9 cellular contexts compared by ENCODE assay signal in the genomic region with DNA sequence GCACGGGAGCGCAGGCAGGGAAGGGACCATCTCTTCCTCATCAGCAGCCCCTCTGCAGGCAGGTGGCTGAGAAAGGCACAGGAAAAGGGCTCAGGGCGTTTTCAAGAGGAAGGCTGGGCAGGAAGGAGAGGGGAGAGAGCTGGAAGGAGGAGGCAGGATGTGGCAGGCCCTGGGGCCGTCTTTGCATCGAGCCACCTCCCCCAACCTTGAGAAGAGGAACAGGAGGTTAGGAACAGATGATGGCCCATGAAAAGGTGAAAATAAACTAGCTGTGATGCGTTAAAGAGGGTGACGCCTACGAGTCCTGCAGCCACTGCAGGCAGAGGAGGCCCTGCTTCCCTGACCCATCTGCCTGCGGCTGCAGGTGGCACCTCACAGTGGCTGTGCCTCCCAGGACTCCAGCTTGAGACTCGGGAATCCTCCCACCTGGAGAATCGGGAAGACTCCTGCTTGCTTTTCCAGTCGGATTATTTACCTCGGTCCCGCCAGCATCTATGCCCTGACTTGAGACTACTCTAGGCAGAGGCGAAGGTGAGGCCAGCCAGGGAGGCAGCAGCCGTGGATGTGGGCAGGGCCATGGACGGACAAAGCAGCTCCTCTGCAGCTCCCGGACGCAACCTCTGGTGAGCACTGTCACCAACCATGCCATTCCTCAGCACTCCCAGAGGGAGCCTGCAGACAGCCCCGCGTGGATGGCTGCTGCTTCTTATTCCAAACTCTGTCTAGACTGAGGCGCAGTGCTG. TPM values are rescaled to one million over a fixed set of nuclear protein-coding genes. Genes with fewer than 3 reads are reported as not detected.
DNase-seq lines count a peak whose midpoint lies in the region; ATAC-seq and TF ChIP-seq lines count a peak whose summit lies in the region.
"Had no signal": no experiment of that assay in that cellular context is flagged by ENCODE, and none has a peak within 500 bp of the region (broad histone marks: within the 10 kb centered on the region; RNA-seq: fewer than 3 reads in every experiment).

No MANE protein-coding gene starts in this region.

- no peak overlapping the region for H3K4me3 ChIP-seq in NB4 (ENCODE audit: low read depth, low read length)
- H3K4me3 ChIP-seq: suprapubic skin had no signal

- peak; percentile 88 for ATAC-seq in GM21619 (IDR thresholded peaks at IDR 0.05; ENCODE audit: unreplicated experiment)
- peak; percentile 53 for ATAC-seq in foreskin keratinocyte
- ATAC-seq in GM18520 (IDR thresholded peaks at IDR 0.05; ENCODE audit: unreplicated experiment) = no peak
- no peak for ATAC-seq in left lobe of liver

- H3K4me1 ChIP-seq in foreskin keratinocyte = no peaks in the 10 kb centered on the region
- H3K4me1 ChIP-seq: suprapubic skin had no signal

- DNase-seq in GDM1 (lab: John Stamatoyannopoulos, UW) (peak; percentile 81), NB4 (ENCODE audit: low read depth) (peak; percentile 71), foreskin keratinocyte (peak; percentile 7 to 9), AG20443 (ENCODE audit: low spot score) (no peak), SHP77 (lab: John Stamatoyannopoulos, UW) (no peak), left lobe of liver (ENCODE audit: low spot score) (no peak)

- no peak overlapping the region for H3K27ac ChIP-seq in foreskin keratinocyte
- H3K27ac ChIP-seq: suprapubic skin had no signal

- no peak for TF ChIP-seq POLR2A in NB4 (IDR thresholded peaks at IDR 0.05; ENCODE audit: extremely low read depth, insufficient read length)

- no peak for TF ChIP-seq CTCF in NB4 (IDR thresholded peaks at IDR 0.05; ENCODE audit: low read depth, low read length)
- TF ChIP-seq CTCF in foreskin keratinocyte (conservative IDR thresholded peaks at IDR 0.05) = no peak

- no peaks in the 10 kb centered on the region for H3K27me3 ChIP-seq in foreskin keratinocyte
- H3K27me3 ChIP-seq: suprapubic skin had no signal

RNA-seq across cellular contexts. Expression of a gene that starts 18.2 kb away (rescaled TPM):
- total RNA-seq in foreskin keratinocyte (21.5 and 22.8 TPM in 2 replicates), left lobe of liver (9.5 TPM)
- 45.7 and 46.7 TPM in 2 replicates for polyA plus RNA-seq in foreskin keratinocyte

Comparison
In these comparisons a context has a peak if more than half of its experiments do, and no peak if none do; other contexts are left out.
1. DNase-seq: peak in GDM1 (single experiment), NB4 (single experiment) and foreskin keratinocyte (2 of 2); none in AG20443 (single experiment), SHP77 (0 of 2) and left lobe of liver (single experiment).
2. ATAC-seq: peak in GM21619 (single experiment) and foreskin keratinocyte (single experiment); none in GM18520 (single experiment) and left lobe of liver (single experiment).